Comparison of ENCODE assay signal across 17 cellular contexts in the genomic region with DNA sequence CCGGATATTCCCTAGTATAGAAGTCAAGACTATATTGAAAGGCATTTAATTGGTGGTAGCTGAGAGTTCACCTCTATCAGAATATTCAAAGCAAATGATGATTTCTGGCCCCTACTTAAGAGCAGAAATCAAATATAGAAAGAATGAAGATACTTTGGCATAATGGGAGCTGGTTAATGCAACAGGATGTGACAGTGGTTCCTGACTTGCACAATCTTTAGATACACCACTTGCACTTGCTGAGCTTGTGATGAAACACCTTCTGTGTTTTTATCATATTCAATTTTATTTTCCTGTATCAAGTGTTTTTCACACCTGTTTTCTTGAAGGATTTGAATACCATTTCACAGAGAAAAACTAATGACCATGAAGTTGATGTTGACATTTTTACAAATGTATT.
"Had no signal": no experiment of that assay in that cellular context is flagged by ENCODE, and none has a peak within 500 bp of the region (broad histone marks: within the 10 kb centered on the region; RNA-seq: fewer than 3 reads in every experiment).

No MANE protein-coding gene starts in this region.

- ATAC-seq: activated CD8-positive, alpha-beta memory T cell treated with anti-CD3 and anti-CD28 coated beads, Interleukin-2, amount 10 ng/mL, durations not matched to agents 7 days and 5 days; activated naive CD4-positive, alpha-beta T cell treated with anti-CD3 and anti-CD28 coated beads, Interleukin-2, amount 50 U/mL, for 72 hours; body of pancreas; natural killer cell; sciatic nerve; stimulated activated naive B cell treated with anti-CD40 and anti-IgM and Interleukin-4, amounts not matched to agents 10 μg/mL and 1 μg/mL and 100 μg/mL, for 72 hours had no signal

- DNase-seq: activated CD4-positive, alpha-beta T cell treated with anti-CD3 and anti-CD28 coated beads, Interleukin-2, amount 50 U/mL, for 4 hours; activated CD8-positive, alpha-beta memory T cell treated with anti-CD3 and anti-CD28 coated beads, Interleukin-2, amount 10 ng/mL, durations not matched to agents 7 days and 5 days; activated effector memory CD4-positive, alpha-beta T cell treated with Interleukin-2 at 50 U/mL for 16 hours; activated T-cell treated with anti-CD3 and anti-CD28 coated beads, Interleukin-2, amount 50 U/mL, for 24 hours; amniotic stem cell; body of pancreas; cerebellar nuclear complex; dermis blood vessel endothelial cell; erythroblast; natural killer cell; occipital lobe; spleen; stimulated activated CD4-positive, alpha-beta T cell treated with anti-CD3 and anti-CD28 coated beads, Interleukin-1b, Interleukin-23, amount 100 ng/mL, for 48 hours; stimulated activated naive B cell treated with anti-CD40 and anti-IgM and Interleukin-4, amounts not matched to agents 10 μg/mL and 1 μg/mL and 100 μg/mL, for 72 hours; transverse colon had no signal

- H3K9me3 ChIP-seq: body of pancreas, transverse colon had no signal

- H3K4me1 ChIP-seq: spleen had no signal

- H3K27ac ChIP-seq: body of pancreas, spleen, transverse colon had no signal

- H3K4me3 ChIP-seq: body of pancreas, spleen, transverse colon had no signal

- H3K36me3 ChIP-seq: spleen, transverse colon had no signal

- H3K27me3 ChIP-seq: body of pancreas, spleen, transverse colon had no signal
